In genomic region chr18:68705119-68705518, GRCh38 we compare ENCODE assay signal across 24 cellular contexts. TPM values are rescaled to one million over a fixed set of nuclear protein-coding genes. Genes with fewer than 3 reads are reported as not detected.
DNase-seq lines count a peak whose midpoint lies in the region; ATAC-seq and TF ChIP-seq lines count a peak whose summit lies in the region.
"Had no signal": no experiment of that assay in that cellular context is flagged by ENCODE, and none has a peak within 500 bp of the region (broad histone marks: within the 10 kb centered on the region; RNA-seq: fewer than 3 reads in every experiment).

No MANE protein-coding gene starts in this region.

- DNase-seq in SK-N-SH (no peak), EL (peak; percentile 27), mesenchymal stem cell (no peak), HPDE6-E6E7 (ENCODE audit: extremely low spot score) (no peak), GM10248 (ENCODE audit: extremely low spot score) (no peak)
- no peak for DNase-seq in activated CD4-positive, alpha-beta memory T cell treated with anti-CD3 and anti-CD28 coated beads for 36 hours
- DNase-seq: activated CD4-positive, CD25-positive, alpha-beta regulatory T cell; colonic mucosa; GOT3; kidney; lower lobe of right lung; MV-4-11; NCI-H187; NCI-H526 treated with DMSO at 0.1 percent for 48 hours; retina; stimulated activated CD4-positive, alpha-beta T cell treated with anti-CD3 and anti-CD28 coated beads, Interleukin-12 subunit alpha, Interleukin-12 subunit beta, amount 100 ng/mL, for 4 hours; stimulated activated CD4-positive, alpha-beta T cell treated with anti-CD3 and anti-CD28 coated beads, Interleukin-4, amount 100 ng/mL, for 4 hours; T1000; transverse colon had no signal

- CTCF ChIA-PET in SK-N-SH (lab: Yijun Ruan, JAX) (no interaction called here), GM10248 (lab: Yijun Ruan, JAX) (interaction anchor here (1.0 to 1.8 kb wide), 2 partner anchors 11 to 45 kb away, joined by 3 to 5 read pairs; no protein-coding TSS in a partner anchor)
- CTCF ChIA-PET in activated CD4-positive, alpha-beta memory T cell treated with anti-CD3 and anti-CD28 coated beads for 36 hours (lab: Charles Lee): no interaction called here

- no peak for TF ChIP-seq RAD21 in SK-N-SH (IDR thresholded peaks at IDR 0.05; ENCODE audit: low read length)

- no peak overlapping the region for H2BK12ac ChIP-seq in mesenchymal stem cell (ENCODE audit: low read length in 2 of 2)

- H3K36me3 ChIP-seq in SK-N-SH (replicated peaks in 1 of 2; ENCODE audit: control insufficient read depth in 1 of 2, insufficient read depth in 2 of 2, low read length in 1 of 2) (peaks cover 74 to 88% of the 10 kb centered on the region in 2 experiments), mesenchymal stem cell (ENCODE audit: control insufficient read depth in 1 of 2, insufficient read depth in 2 of 2, low read depth in 1 of 2, low read length in 2 of 2) (peaks cover 0 to 78% of the 10 kb centered on the region in 2 experiments)
- H3K36me3 ChIP-seq: colonic mucosa had no signal

- ATAC-seq in SK-N-SH treated with all-trans-retinoic acid at 6 μM for 48 hours (no peak), HG03442 (IDR thresholded peaks at IDR 0.05; ENCODE audit: unreplicated experiment) (no peak)
- ATAC-seq: K562 had no signal

- H3K9ac ChIP-seq in SK-N-SH (no peak overlapping the region), mesenchymal stem cell (ENCODE audit: low read length) (no peak overlapping the region)

- no peak overlapping the region for H3K27ac ChIP-seq in SK-N-SH (ENCODE audit: low read depth in 2 of 2, low read length in 1 of 2)
- H3K27ac ChIP-seq in mesenchymal stem cell (ENCODE audit: low read length, poor library complexity, severe bottlenecking): no peak overlapping the region
- H3K27ac ChIP-seq: 22Rv1, colonic mucosa, lower lobe of right lung, transverse colon had no signal

- no peak overlapping the region for H2BK120ac ChIP-seq in mesenchymal stem cell (ENCODE audit: low read depth, low read length)

- TF ChIP-seq CTCF in SK-N-SH (IDR thresholded peaks at IDR 0.05) (no peak), GM10248 (IDR thresholded peaks at IDR 0.05; ENCODE audit: control extremely low read depth, extremely low read depth, low read depth, missing control alignments) (no peak)

- H3K4ac ChIP-seq in mesenchymal stem cell (ENCODE audit: low read depth in 1 of 2, low read length in 2 of 2): no peak overlapping the region

- H3K9me3 ChIP-seq in SK-N-SH (no peaks in the 10 kb centered on the region), mesenchymal stem cell (ENCODE audit: control insufficient read depth, low read length) (no peaks in the 10 kb centered on the region)
- H3K9me3 ChIP-seq: colonic mucosa, lower lobe of right lung, transverse colon had no signal

- H2AK5ac ChIP-seq in mesenchymal stem cell (ENCODE audit: low read length, severe bottlenecking): peak overlapping the region; percentile 9

- H3K27ac Mint-ChIP-seq in activated CD4-positive, alpha-beta memory T cell treated with anti-CD3 and anti-CD28 coated beads for 36 hours: peak overlapping the region; percentile 60
- H3K27ac Mint-ChIP-seq: B cell had no signal

- no peaks in the 10 kb centered on the region for H3K9me2 ChIP-seq in SK-N-SH

- H2AFZ ChIP-seq in SK-N-SH (ENCODE audit: low read depth) (no peak overlapping the region), mesenchymal stem cell (ENCODE audit: low read depth, low read length) (no peak overlapping the region)

- H3K14ac ChIP-seq in mesenchymal stem cell (ENCODE audit: low read length in 2 of 2): no peak overlapping the region

- no peaks in the 10 kb centered on the region for H3K4me1 ChIP-seq in SK-N-SH (ENCODE audit: control insufficient read depth in 1 of 2, insufficient read depth in 2 of 2, low read depth in 1 of 2, low read length in 1 of 2)
- peaks cover 3% of the 10 kb centered on the region for H3K4me1 ChIP-seq in mesenchymal stem cell (ENCODE audit: control insufficient read depth, insufficient read depth, low read depth, low read length)
- H3K4me1 ChIP-seq: colonic mucosa, lower lobe of right lung had no signal

- no peaks in the 10 kb centered on the region for H3K27me3 Mint-ChIP-seq in activated CD4-positive, alpha-beta memory T cell treated with anti-CD3 and anti-CD28 coated beads for 36 hours
- H3K27me3 Mint-ChIP-seq: B cell had no signal

- H3K36me3 Mint-ChIP-seq in activated CD4-positive, alpha-beta memory T cell treated with anti-CD3 and anti-CD28 coated beads for 36 hours: peaks cover 49% of the 10 kb centered on the region

- H3K27me3 ChIP-seq in SK-N-SH (ENCODE audit: insufficient read depth) (no peaks in the 10 kb centered on the region), mesenchymal stem cell (ENCODE audit: control insufficient read depth in 1 of 2, insufficient read depth in 1 of 2, low read length in 2 of 2) (no peaks in the 10 kb centered on the region)
- H3K27me3 ChIP-seq: colonic mucosa, transverse colon had no signal

- H3K4me2 ChIP-seq in SK-N-SH: no peak overlapping the region
- no peak overlapping the region for H3K4me2 ChIP-seq in mesenchymal stem cell (ENCODE audit: low read length, poor library complexity, severe bottlenecking)

- peaks cover 37% of the 10 kb centered on the region for H3K4me1 Mint-ChIP-seq in activated CD4-positive, alpha-beta memory T cell treated with anti-CD3 and anti-CD28 coated beads for 36 hours (ENCODE audit: low read depth)

- H3K79me2 ChIP-seq in SK-N-SH (ENCODE audit: insufficient read depth): peaks cover 51% of the 10 kb centered on the region

- H3K4me3 Mint-ChIP-seq in activated CD4-positive, alpha-beta memory T cell treated with anti-CD3 and anti-CD28 coated beads for 36 hours: no peak overlapping the region
- H3K4me3 Mint-ChIP-seq: B cell had no signal

- no peak overlapping the region for H3K4me3 ChIP-seq in SK-N-SH (ENCODE audit: low read depth in 2 of 2, low read length in 1 of 2)
- no peak overlapping the region for H3K4me3 ChIP-seq in mesenchymal stem cell (ENCODE audit: insufficient read depth in 1 of 2, low read depth in 1 of 2, low read length in 2 of 2)
- H3K4me3 ChIP-seq: colonic mucosa, K562, lower lobe of right lung, transverse colon had no signal

- no peak overlapping the region for H2BK15ac ChIP-seq in mesenchymal stem cell (ENCODE audit: low read depth, poor library complexity, severe bottlenecking)

- no peak overlapping the region for H4K8ac ChIP-seq in mesenchymal stem cell (ENCODE audit: low read length)

- no peak overlapping the region for H4K91ac ChIP-seq in mesenchymal stem cell (ENCODE audit: low read length)

- no peak for TF ChIP-seq EP300 in SK-N-SH (IDR thresholded peaks at IDR 0.05; ENCODE audit: borderline replicate concordance in 1 of 2, low read depth in 1 of 2, low read length in 1 of 2)

- H4K20me1 ChIP-seq in SK-N-SH (ENCODE audit: insufficient read depth): 0 out of 2 replicates have a peak, but pooled peaks cover 3% of the 10 kb centered on the region

- no peak overlapping the region for H3K23ac ChIP-seq in mesenchymal stem cell (ENCODE audit: low read length in 2 of 2)

- H3K9me3 Mint-ChIP-seq in activated CD4-positive, alpha-beta memory T cell treated with anti-CD3 and anti-CD28 coated beads for 36 hours: no peaks in the 10 kb centered on the region

- 94% methylated on average over 1 of the region's 1 CpG for WGBS in SK-N-SH (ENCODE audit: low lambda C conversion rate)
- WGBS in mesenchymal stem cell: no CpG with 5 or more reads among the region's 1 CpG

- POLR2A ChIA-PET in SK-N-SH (lab: Yijun Ruan, JAX) (no interaction called here), GM10248 (lab: Yijun Ruan, JAX) (no interaction called here)
- POLR2A ChIA-PET in activated CD4-positive, alpha-beta memory T cell treated with anti-CD3 and anti-CD28 coated beads for 36 hours (lab: Charles Lee): no interaction called here

- peaks cover 9% of the 10 kb centered on the region for H3K79me1 ChIP-seq in mesenchymal stem cell (replicated peaks; ENCODE audit: low read length, poor library complexity, severe bottlenecking)

- peaks cover 26% of the 10 kb centered on the region for H3F3A ChIP-seq in SK-N-SH (replicated peaks; ENCODE audit: insufficient read depth)

- intact Hi-C loops in activated CD4-positive, alpha-beta memory T cell treated with anti-CD3 and anti-CD28 coated beads for 36 hours (cut with micrococcal nuclease): no loop called here

- no peak overlapping the region for H2BK5ac ChIP-seq in mesenchymal stem cell (ENCODE audit: low read depth, low read length, poor library complexity, severe bottlenecking)

- H3K18ac ChIP-seq in mesenchymal stem cell (ENCODE audit: low read depth in 1 of 2, low read length in 2 of 2): no peak overlapping the region

TF ChIP-seq in SK-N-SH treated with all-trans-retinoic acid at 6 μM for 48 hours, 23 proteins besides CTCF, POLR2A, EP300 and RAD21:
- TF ChIP-seq ZFP3 (CRISPR knock-in tag; IDR thresholded peaks at IDR 0.05) (0 out of 2 replicates have a peak, but pooled peaks have one; percentile 19), ZNF70 (CRISPR knock-in tag; IDR thresholded peaks at IDR 0.05) (no peak)
TF ChIP-seq in SK-N-SH treated with all-trans-retinoic acid at 6 μM for 48 hours: peak in this region for 1.

TF ChIP-seq in SK-N-SH, 30 proteins besides CTCF, POLR2A, EP300 and RAD21 (continues in another document):
- TF ChIP-seq EZH2phosphoT487 (IDR thresholded peaks at IDR 0.05; ENCODE audit: borderline replicate concordance, low read depth): no peak
- TF ChIP-seq ZBTB33 (IDR thresholded peaks at IDR 0.05; ENCODE audit: borderline replicate concordance, low read depth): no peak
- TF ChIP-seq RXRA (IDR thresholded peaks at IDR 0.05; ENCODE audit: borderline replicate concordance, low read depth): no peak
- TF ChIP-seq JUND (IDR thresholded peaks at IDR 0.05): no peak
- no peak for TF ChIP-seq CHD2 (IDR thresholded peaks at IDR 0.05; ENCODE audit: low read length, partially characterized antibody)

RNA-seq across cellular contexts. Expression of gene TMX3, which starts 9.8 kb away (rescaled TPM):
- 23.3 and 33.5 TPM in 2 replicates for polyA plus RNA-seq in SK-N-SH (2012; rRNA removed)
- polyA plus RNA-seq in SK-N-SH (2012; cell fraction: cytosol; rRNA removed): 28.7 and 30.2 TPM in 2 replicates
- 25.5 and 74.7 TPM in 2 replicates for polyA plus RNA-seq in SK-N-SH (2012; cell fraction: nucleus; rRNA removed)
- 10 to 100 TPM; 42.4 to 44.6 TPM for total RNA-seq in activated CD4-positive, alpha-beta memory T cell treated with anti-CD3 and anti-CD28 coated beads for 36 hours
- polyA plus RNA-seq in mesenchymal stem cell (2013, experiment 1 of 2): 52.3 TPM
- 54.8 TPM for polyA plus RNA-seq in mesenchymal stem cell (2013, experiment 2 of 2)
